ENCODE assay signal across 1 cellular context in genomic region chr16:11238272-11239202, GRCh38.
TF ChIP-seq lines count a peak whose summit lies in the region.

No MANE protein-coding gene starts in this region.

TF ChIP-seq in WTC11, 78 proteins besides CTCF, POLR2A, EP300 and RAD21 (continued from another document):
- TF ChIP-seq RELA (CRISPR knock-in tag; IDR thresholded peaks at IDR 0.05; ENCODE audit: borderline replicate concordance) = no peak
- no peak for TF ChIP-seq ARID4B (CRISPR knock-in tag; IDR thresholded peaks at IDR 0.05; ENCODE audit: borderline replicate concordance)
- TF ChIP-seq ZNF532 (CRISPR knock-in tag; IDR thresholded peaks at IDR 0.05; ENCODE audit: borderline replicate concordance) = no peak
